ENCODE assay signal across 19 cellular contexts in genomic region chr11:87304350-87304749, GRCh38.
DNase-seq lines count a peak whose midpoint lies in the region; ATAC-seq and TF ChIP-seq lines count a peak whose summit lies in the region.
"Had no signal": no experiment of that assay in that cellular context is flagged by ENCODE, and none has a peak within 500 bp of the region (broad histone marks: within the 10 kb centered on the region; RNA-seq: fewer than 3 reads in every experiment).

No MANE protein-coding gene starts in this region.

- peaks cover 7% of the 10 kb centered on the region for H3K4me1 Mint-ChIP-seq in activated CD4-positive, alpha-beta T cell treated with anti-CD3 and anti-CD28 coated beads, Interleukin-2, amount 10 ng/mL, durations not matched to agents 7 days and 5 days

- peaks cover 1% of the 10 kb centered on the region for H3K36me3 Mint-ChIP-seq in activated CD4-positive, alpha-beta T cell treated with anti-CD3 and anti-CD28 coated beads, Interleukin-2, amount 10 ng/mL, durations not matched to agents 7 days and 5 days (ENCODE audit: low read depth)

- H3K27me3 ChIP-seq in cardiac muscle cell, result no peaks in the 10 kb centered on the region
- no peaks in the 10 kb centered on the region for H3K27me3 ChIP-seq in left ventricle myocardium inferior (ENCODE audit: low read depth)
- H3K27me3 ChIP-seq in upper lobe of right lung, result no peaks in the 10 kb centered on the region
- H3K27me3 ChIP-seq: BLaER1 treated with 17β-estradiol and CSF1 and Interleukin-3, amounts not matched to agents 10 nM and 100 nM; MG63 had no signal

- H3K27me3 Mint-ChIP-seq in activated CD4-positive, alpha-beta T cell treated with anti-CD3 and anti-CD28 coated beads, Interleukin-2, amount 10 ng/mL, durations not matched to agents 7 days and 5 days, result no peaks in the 10 kb centered on the region

- intact Hi-C loops in left ventricle myocardium inferior (cut with micrococcal nuclease), result no loop called here
- intact Hi-C loops in left cardiac atrium (cut with DNase I), result no loop called here
- intact Hi-C loops in upper lobe of right lung (cut with DNase I), result no loop called here

- H3K36me3 ChIP-seq in cardiac muscle cell (no peaks in the 10 kb centered on the region), left ventricle myocardium inferior (peaks cover under 1% of the 10 kb centered on the region), SK-N-MC (ENCODE audit: insufficient read depth, low read length) (no peaks in the 10 kb centered on the region), upper lobe of right lung (no peaks in the 10 kb centered on the region)
- H3K36me3 ChIP-seq: MG63 had no signal

- no peak overlapping the region for H3K27ac Mint-ChIP-seq in activated CD4-positive, alpha-beta T cell treated with anti-CD3 and anti-CD28 coated beads, Interleukin-2, amount 10 ng/mL, durations not matched to agents 7 days and 5 days
- H3K27ac Mint-ChIP-seq: CD8-positive, alpha-beta T cell; HFFc6 had no signal

- H3K9me3 ChIP-seq in cardiac muscle cell (ENCODE audit: low read depth) (no peaks in the 10 kb centered on the region), left ventricle myocardium inferior (replicated peaks) (no peaks in the 10 kb centered on the region), SK-N-MC (ENCODE audit: low read depth, low read length) (no peaks in the 10 kb centered on the region), upper lobe of right lung (no peaks in the 10 kb centered on the region)
- H3K9me3 ChIP-seq: MG63 had no signal

- ATAC-seq in left cardiac atrium (peak; percentile 72 to 88), upper lobe of right lung (peak; percentile 36)
- ATAC-seq: CD8-positive, alpha-beta T cell had no signal

- DNase-seq in cardiac muscle cell (ENCODE audit: low read depth in 1 of 2, low spot score in 1 of 2) (peak in 1 of 2 donors; percentile 89), left ventricle myocardium inferior (no peak), SK-N-MC (ENCODE audit: low read depth, low spot score) (no peak), left cardiac atrium (no peak), upper lobe of right lung (no peak), SW 1271 (lab: John Stamatoyannopoulos, UW) (no peak)
- DNase-seq in activated naive CD4-positive, alpha-beta T cell treated with anti-CD3 and anti-CD28 coated beads, Interleukin-2, amount 50 U/mL, for 16 hours, result no peak
- DNase-seq in activated CD4-positive, alpha-beta T cell treated with anti-CD3 and anti-CD28 coated beads, Interleukin-2, amount 10 ng/mL, durations not matched to agents 7 days and 5 days, result no peak
- DNase-seq: Calu3; CD8-positive, alpha-beta T cell; H7; HFFc6; MG63; NCI-H1092; NCI-H1436 treated with DMSO at 0.1 percent for 48 hours; NCI-H2029 treated with DMSO at 0.1 percent for 48 hours; NCI-H446 treated with DMSO at 0.1 percent for 48 hours; SIG-M5 had no signal

- TF ChIP-seq CTCF in cardiac muscle cell (IDR thresholded peaks at IDR 0.05; ENCODE audit: low read depth, low read length) (no peak), left ventricle myocardium inferior (IDR thresholded peaks at IDR 0.05; ENCODE audit: borderline replicate concordance) (no peak), upper lobe of right lung (IDR thresholded peaks at IDR 0.05) (no peak)

- H3K4me3 ChIP-seq in cardiac muscle cell (no peak overlapping the region), left ventricle myocardium inferior (no peak overlapping the region), SK-N-MC (peak overlapping the region; percentile 33), upper lobe of right lung (no peak overlapping the region)
- H3K4me3 ChIP-seq: BLaER1 treated with 17β-estradiol and CSF1 and Interleukin-3, amounts not matched to agents 10 nM and 100 nM; MG63 had no signal

- H3K4me1 ChIP-seq in cardiac muscle cell (ENCODE audit: low read depth), result peaks cover 48% of the 10 kb centered on the region
- peaks cover 57% of the 10 kb centered on the region for H3K4me1 ChIP-seq in left ventricle myocardium inferior
- no peaks in the 10 kb centered on the region for H3K4me1 ChIP-seq in upper lobe of right lung

- CTCF ChIA-PET in activated CD4-positive, alpha-beta T cell treated with anti-CD3 and anti-CD28 coated beads, Interleukin-2, amount 10 ng/mL, durations not matched to agents 7 days and 5 days (lab: Charles Lee), result no interaction called here

- H3K9ac ChIP-seq in SK-N-MC (ENCODE audit: insufficient read length), result no peak overlapping the region
- H3K9ac ChIP-seq: BLaER1 treated with 17β-estradiol and CSF1 and Interleukin-3, amounts not matched to agents 10 nM and 100 nM had no signal

- H3K4me3 Mint-ChIP-seq in activated CD4-positive, alpha-beta T cell treated with anti-CD3 and anti-CD28 coated beads, Interleukin-2, amount 10 ng/mL, durations not matched to agents 7 days and 5 days, result no peak overlapping the region
- H3K4me3 Mint-ChIP-seq: CD8-positive, alpha-beta T cell; HFFc6 had no signal

- H3K27ac ChIP-seq in cardiac muscle cell (peak overlapping the region; percentile 22), left ventricle myocardium inferior (replicated peaks) (no peak overlapping the region), SK-N-MC (peak overlapping the region; percentile 67; the same call in 1 of the 2 replicates), upper lobe of right lung (no peak overlapping the region)
- H3K27ac ChIP-seq: BLaER1 treated with 17β-estradiol and CSF1 and Interleukin-3, amounts not matched to agents 10 nM and 100 nM had no signal

- no peaks in the 10 kb centered on the region for H3K9me3 Mint-ChIP-seq in activated CD4-positive, alpha-beta T cell treated with anti-CD3 and anti-CD28 coated beads, Interleukin-2, amount 10 ng/mL, durations not matched to agents 7 days and 5 days
- H3K9me3 Mint-ChIP-seq: CD8-positive, alpha-beta T cell; HFFc6 had no signal

- POLR2A ChIA-PET in activated CD4-positive, alpha-beta T cell treated with anti-CD3 and anti-CD28 coated beads, Interleukin-2, amount 10 ng/mL, durations not matched to agents 7 days and 5 days (lab: Charles Lee), result no interaction called here

Comparison
In these comparisons a context has a peak if more than half of its experiments do, and no peak if none do; other contexts are left out.
1. H3K27ac ChIP-seq: peak in cardiac muscle cell (single experiment) and SK-N-MC (single experiment); none in left ventricle myocardium inferior (single experiment) and upper lobe of right lung (single experiment).